Comparison of ENCODE assay signal across 8 cellular contexts in the genomic region with DNA sequence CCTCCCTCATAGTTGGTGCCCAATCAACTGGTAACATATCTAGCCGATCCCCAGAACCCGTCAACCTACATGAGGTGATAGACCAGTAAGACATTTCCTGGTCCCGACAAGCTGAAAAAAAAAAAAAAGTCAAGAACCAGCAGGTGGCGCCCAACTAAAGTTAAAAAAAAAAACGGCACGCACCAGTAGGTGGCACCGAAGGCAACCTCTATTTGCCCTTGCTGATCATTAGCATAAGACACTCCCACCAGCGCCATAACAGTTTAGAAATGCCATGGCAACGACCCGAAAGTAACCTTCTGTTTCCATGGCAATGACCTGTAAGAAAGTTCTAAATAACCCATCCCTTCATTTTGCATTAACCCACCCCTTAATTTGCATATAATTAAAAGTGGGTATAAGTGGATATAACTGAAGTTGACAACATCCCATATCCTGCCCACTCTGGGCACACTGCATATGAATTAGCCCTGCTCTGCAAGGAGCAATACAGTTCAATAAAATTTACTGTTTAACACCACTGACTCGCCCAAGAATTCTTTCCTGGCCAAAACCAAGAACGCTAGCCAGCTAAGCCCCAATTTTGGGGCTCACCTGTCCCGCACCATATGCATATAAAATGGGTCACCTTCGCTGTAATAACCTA.
DNase-seq lines count a peak whose midpoint lies in the region; ATAC-seq and TF ChIP-seq lines count a peak whose summit lies in the region.

No MANE protein-coding gene starts in this region.

- H3K4me3 ChIP-seq in spleen = no peak overlapping the region

- H3K36me3 Mint-ChIP-seq in activated T-helper 2 cell treated with anti-CD3 and anti-CD28 coated beads, Interferon-gamma antibody, Interleukin-2, Interleukin-4, amounts not matched to agents 10 μg/mL and 5 μg/mL and 100 μg/mL, durations not matched to agents 14 hours and 24 hours and 36 hours (ENCODE audit: low read depth) = no peaks in the 10 kb centered on the region

- H3K4me1 Mint-ChIP-seq in activated T-helper 2 cell treated with anti-CD3 and anti-CD28 coated beads, Interferon-gamma antibody, Interleukin-2, Interleukin-4, amounts not matched to agents 10 μg/mL and 5 μg/mL and 100 μg/mL, durations not matched to agents 14 hours and 24 hours and 36 hours (ENCODE audit: low read depth) = peaks cover 17% of the 10 kb centered on the region

- DNase-seq in ELF-1 (ENCODE audit: low read depth, low spot score) = peak; percentile 96
- peak; percentile 4 to 39 for DNase-seq in NOMO-1 (lab: John Stamatoyannopoulos, UW; ENCODE audit: unreplicated experiment in 2 of 2)
- peak; percentile 33 for DNase-seq in activated T-helper 2 cell treated with anti-CD3 and anti-CD28 coated beads, Interferon-gamma antibody, Interleukin-2, Interleukin-4, amounts not matched to agents 10 μg/mL and 5 μg/mL and 100 μg/mL, durations not matched to agents 14 hours and 24 hours and 36 hours (ENCODE audit: low spot score)
- DNase-seq in hepatic stellate cell (ENCODE audit: low spot score) = peak; percentile 5
- DNase-seq in spleen = no peak
- DNase-seq in cortex of kidney (lab: John Stamatoyannopoulos, UW) = no peak

- TF ChIP-seq POLR2A in spleen (IDR thresholded peaks at IDR 0.05) = no peak

- no peaks in the 10 kb centered on the region for H3K27me3 Mint-ChIP-seq in activated T-helper 2 cell treated with anti-CD3 and anti-CD28 coated beads, Interferon-gamma antibody, Interleukin-2, Interleukin-4, amounts not matched to agents 10 μg/mL and 5 μg/mL and 100 μg/mL, durations not matched to agents 14 hours and 24 hours and 36 hours (ENCODE audit: low read depth)

- no peaks in the 10 kb centered on the region for H3K36me3 ChIP-seq in spleen

- H3K27ac Mint-ChIP-seq in activated T-helper 2 cell treated with anti-CD3 and anti-CD28 coated beads, Interferon-gamma antibody, Interleukin-2, Interleukin-4, amounts not matched to agents 10 μg/mL and 5 μg/mL and 100 μg/mL, durations not matched to agents 14 hours and 24 hours and 36 hours = peak overlapping the region; percentile 92

- H3K4me1 ChIP-seq in spleen = no peaks in the 10 kb centered on the region

- ATAC-seq in GM19455 (IDR thresholded peaks at IDR 0.05; ENCODE audit: unreplicated experiment) (peak; percentile 69), HG03378 (IDR thresholded peaks at IDR 0.05; ENCODE audit: unreplicated experiment) (peak; percentile 94)

- H3K9me3 ChIP-seq in spleen = no peaks in the 10 kb centered on the region

- no peaks in the 10 kb centered on the region for H3K27me3 ChIP-seq in spleen (replicated peaks in 1 of 7)

- peaks cover 4% of the 10 kb centered on the region for H3K9me3 Mint-ChIP-seq in activated T-helper 2 cell treated with anti-CD3 and anti-CD28 coated beads, Interferon-gamma antibody, Interleukin-2, Interleukin-4, amounts not matched to agents 10 μg/mL and 5 μg/mL and 100 μg/mL, durations not matched to agents 14 hours and 24 hours and 36 hours

- intact Hi-C loops in activated T-helper 2 cell treated with anti-CD3 and anti-CD28 coated beads, Interferon-gamma antibody, Interleukin-2, Interleukin-4, amounts not matched to agents 10 μg/mL and 5 μg/mL and 100 μg/mL, durations not matched to agents 14 hours and 24 hours and 36 hours (cut with micrococcal nuclease) = loop anchor here (5.0 to 10.0 kb wide), 2 partner anchors 151 to 236 kb away; no protein-coding TSS in a partner anchor
- intact Hi-C loops in spleen (cut with DNase I; ENCODE audit: low total_unique reads) = no loop called here

- no peak overlapping the region for H3K27ac ChIP-seq in spleen

- no peak overlapping the region for H3K4me3 Mint-ChIP-seq in activated T-helper 2 cell treated with anti-CD3 and anti-CD28 coated beads, Interferon-gamma antibody, Interleukin-2, Interleukin-4, amounts not matched to agents 10 μg/mL and 5 μg/mL and 100 μg/mL, durations not matched to agents 14 hours and 24 hours and 36 hours (ENCODE audit: low read depth)

- 33 to 38% (median 37%) methylated on average over 14 of the region's 14 CpGs for WGBS in spleen, 5 donors

- peak in 7 of 11 experiments; percentile 8 to 70 (median 36) for TF ChIP-seq CTCF in spleen (IDR thresholded peaks at IDR 0.05 in 8 of 11, conservative IDR thresholded peaks at IDR 0.05 in 3 of 11)

Comparison
In these comparisons a context has a peak if more than half of its experiments do, and no peak if none do; other contexts are left out.
1. DNase-seq: peak in ELF-1 (single experiment), NOMO-1 (2 of 2), activated T-helper 2 cell treated with anti-CD3 and anti-CD28 coated beads, Interferon-gamma antibody, Interleukin-2, Interleukin-4, amounts not matched to agents 10 μg/mL and 5 μg/mL and 100 μg/mL, durations not matched to agents 14 hours and 24 hours and 36 hours (single experiment) and hepatic stellate cell (single experiment); none in spleen (single experiment) and cortex of kidney (single experiment).